ENCODE assay signal across 12 cellular contexts in the genomic region with DNA sequence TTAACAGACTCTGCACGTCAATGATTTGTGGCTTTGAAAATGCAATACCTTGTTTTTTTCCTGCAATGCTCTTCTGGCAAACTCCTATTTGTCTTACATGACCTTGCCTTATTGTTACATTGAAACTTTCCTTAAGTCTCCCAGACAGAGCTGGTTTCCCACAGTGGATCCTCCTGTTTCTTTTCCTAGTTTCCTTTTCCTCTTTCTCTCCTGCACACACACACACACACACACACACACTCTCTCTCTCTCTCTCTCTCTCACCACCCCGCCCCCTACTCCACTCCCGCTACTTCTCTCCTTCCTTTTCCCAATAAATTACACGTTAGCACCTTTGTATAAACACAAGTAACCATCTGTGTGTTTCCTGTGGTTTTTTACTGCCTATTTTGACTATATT. TPM values are rescaled to one million over a fixed set of nuclear protein-coding genes. Genes with fewer than 3 reads are reported as not detected.
A peak's percentile ranks its signal among the peaks of the same experiment; 100 is the strongest.
DNase-seq lines count a peak whose midpoint lies in the region; ATAC-seq, FAIRE-seq and TF ChIP-seq lines count a peak whose summit lies in the region.
"Had no signal": no experiment of that assay in that cellular context is flagged by ENCODE, and none has a peak within 500 bp of the region (broad histone marks: within the 10 kb centered on the region; RNA-seq: fewer than 3 reads in every experiment).

No MANE protein-coding gene starts in this region.

- H3K27me3 Mint-ChIP-seq in nephron progenitor cell (ENCODE audit: low read depth, poor library complexity): no peaks in the 10 kb centered on the region

- peaks cover 18% of the 10 kb centered on the region; the same call in 1 of the 2 replicates for H3F3A ChIP-seq in PC-9 (ENCODE audit: insufficient read depth, low read depth)

- TF ChIP-seq EP300 in A549 (IDR thresholded peaks at IDR 0.05): no peak

- no peak for TF ChIP-seq RAD21 in A549 (conservative IDR thresholded peaks at IDR 0.05 in 1 of 2, IDR thresholded peaks at IDR 0.05 in 1 of 2)

- peaks cover 18% of the 10 kb centered on the region for H4K20me1 ChIP-seq in PC-9 (ENCODE audit: insufficient read depth)

- ATAC-seq in A549: no peak
- ATAC-seq: activated naive CD4-positive, alpha-beta T cell treated with anti-CD3 and anti-CD28 coated beads, Interleukin-2, amount 50 U/mL, for 72 hours had no signal

- POLR2A ChIA-PET in A549 (lab: Yijun Ruan, JAX): interaction anchor here (0.6 kb wide), 1 partner anchor 11 kb away, joined by 6 read pairs; no protein-coding TSS in a partner anchor
- POLR2A ChIA-PET in PC-9 (lab: Charles Lee; ENCODE audit: unreplicated experiment): no interaction called here

- no peaks in the 10 kb centered on the region for H3K9me3 Mint-ChIP-seq in nephron progenitor cell
- H3K9me3 Mint-ChIP-seq: activated naive CD4-positive, alpha-beta T cell treated with anti-CD3 and anti-CD28 coated beads, Interleukin-2, amount 50 U/mL, for 72 hours had no signal

- no peak for DNase-seq in A549 (ENCODE audit: low read depth in 1 of 2, low spot score in 1 of 2)
- DNase-seq in GM06990 (ENCODE audit: extremely low read depth, insufficient read length): no peak
- no peak for DNase-seq in PC-9
- DNase-seq in fibroblast of pulmonary artery (ENCODE audit: low read depth): peak; percentile 30
- no peak for DNase-seq in nephron progenitor cell
- no peak for DNase-seq in NK-92 treated with Interleukin-12 subunit alpha and Interleukin-12 subunit beta, amount 100 ng/mL, for 24 hours (lab: John Stamatoyannopoulos, UW)
- DNase-seq in SK-N-DZ (ENCODE audit: low spot score): no peak
- no peak for DNase-seq in NCI-H146 (lab: John Stamatoyannopoulos, UW)
- DNase-seq: COR-L47, islet precursor cell, occipital lobe had no signal

- no peak for TF ChIP-seq CTCF in A549 (IDR thresholded peaks at IDR 0.05)
- TF ChIP-seq CTCF in GM06990 (IDR thresholded peaks at IDR 0.05; ENCODE audit: insufficient read depth, low read length, poor library complexity, severe bottlenecking): no peak
- TF ChIP-seq CTCF in PC-9 (conservative IDR thresholded peaks at IDR 0.05): no peak
- TF ChIP-seq CTCF in fibroblast of pulmonary artery (IDR thresholded peaks at IDR 0.05; ENCODE audit: low read length, missing control alignments): no peak
- TF ChIP-seq CTCF in nephron progenitor cell (IDR thresholded peaks at IDR 0.05): no peak

- CTCF ChIA-PET in A549 (lab: Yijun Ruan, JAX) (interaction anchor here (0.6 to 2.5 kb wide), 4 partner anchors 8 to 62 kb away, joined by 3 to 8 read pairs (median 5); no protein-coding TSS in a partner anchor), PC-9 (lab: Charles Lee) (interaction anchor here (0.6 kb wide), 1 partner anchor 109 kb away, joined by 4 read pairs; no protein-coding TSS in a partner anchor)

- intact Hi-C loops in PC-9 (cut with micrococcal nuclease; ENCODE audit: unreplicated experiment): no loop called here

- H3K36me3 Mint-ChIP-seq in nephron progenitor cell (ENCODE audit: low read depth): peaks cover 34% of the 10 kb centered on the region

- H3K4me3 ChIP-seq in A549 (peak overlapping the region; percentile 58; the same call in 2 of the 3 replicates), GM06990 (replicated peaks; ENCODE audit: low read depth, low read length) (peak overlapping the region; percentile 95), PC-9 (peak overlapping the region; percentile 73; the same call in 1 of the 2 replicates), fibroblast of pulmonary artery (replicated peaks; ENCODE audit: low read depth, low read length) (no peak overlapping the region)

- peaks cover 52% of the 10 kb centered on the region for H3K79me2 ChIP-seq in PC-9 (ENCODE audit: low read depth)

- H3K4me3 Mint-ChIP-seq in nephron progenitor cell: no peak overlapping the region

- no peak overlapping the region for H3K27ac Mint-ChIP-seq in nephron progenitor cell
- H3K27ac Mint-ChIP-seq: activated naive CD4-positive, alpha-beta T cell treated with anti-CD3 and anti-CD28 coated beads, Interleukin-2, amount 50 U/mL, for 72 hours had no signal

- no peaks in the 10 kb centered on the region for H3K9me2 ChIP-seq in PC-9 (ENCODE audit: insufficient read depth)

- H3K27me3 ChIP-seq in GM06990 (replicated peaks; ENCODE audit: control insufficient read depth, insufficient read depth, low read length): no peaks in the 10 kb centered on the region
- H3K27me3 ChIP-seq in PC-9 (ENCODE audit: insufficient read depth, low read depth): no peaks in the 10 kb centered on the region

- H3K27ac ChIP-seq in A549: no peak overlapping the region
- no peak overlapping the region for H3K27ac ChIP-seq in PC-9

- H3K36me3 ChIP-seq in GM06990 (ENCODE audit: control insufficient read depth, insufficient read depth, low read length) (peaks cover 11% of the 10 kb centered on the region; the same call in 1 of the 2 replicates), PC-9 (ENCODE audit: low read depth) (peaks cover 21% of the 10 kb centered on the region; the same call in 1 of the 2 replicates)

- H3K9me3 ChIP-seq in A549: no peaks in the 10 kb centered on the region
- H3K9me3 ChIP-seq in PC-9 (ENCODE audit: insufficient read depth, low read depth): no peaks in the 10 kb centered on the region

- peak overlapping the region; percentile 97 for H3K4me2 ChIP-seq in A549
- H3K4me2 ChIP-seq in PC-9: peak overlapping the region; percentile 95

- H2AFZ ChIP-seq in PC-9: no peak overlapping the region

- 85% methylated on average over 4 of the region's 4 CpGs for WGBS in A549 (ENCODE audit: missing lambda C conversion rate)

- no peak for FAIRE-seq in A549 (lab: Jason Lieb, UNC)

- no peak for TF ChIP-seq POLR2A in A549 (IDR thresholded peaks at IDR 0.05; ENCODE audit: low read length)

- H3K4me1 Mint-ChIP-seq in nephron progenitor cell: peaks cover 35% of the 10 kb centered on the region

- H3K4me1 ChIP-seq in A549: peaks cover 23% of the 10 kb centered on the region
- peaks cover 24% of the 10 kb centered on the region for H3K4me1 ChIP-seq in PC-9 (replicated peaks; ENCODE audit: insufficient read depth)

- BruUV-seq in PC-9 (replicated peaks; lab: Mats Ljungman, UMichigan): no TSS peak

TF ChIP-seq in A549, 52 proteins besides CTCF, POLR2A, EP300 and RAD21 (continues in another document):
- no peak for TF ChIP-seq BHLHE40 (IDR thresholded peaks at IDR 0.05; ENCODE audit: low read depth, low read length)
- no peak for TF ChIP-seq FOSB (CRISPR knock-in tag; IDR thresholded peaks at IDR 0.05)
- no peak for TF ChIP-seq NR3C1 (IDR thresholded peaks at IDR 0.05)
- no peak for TF ChIP-seq PHF8 (IDR thresholded peaks at IDR 0.05; ENCODE audit: borderline replicate concordance, low read depth)
- TF ChIP-seq, protein P1, sequence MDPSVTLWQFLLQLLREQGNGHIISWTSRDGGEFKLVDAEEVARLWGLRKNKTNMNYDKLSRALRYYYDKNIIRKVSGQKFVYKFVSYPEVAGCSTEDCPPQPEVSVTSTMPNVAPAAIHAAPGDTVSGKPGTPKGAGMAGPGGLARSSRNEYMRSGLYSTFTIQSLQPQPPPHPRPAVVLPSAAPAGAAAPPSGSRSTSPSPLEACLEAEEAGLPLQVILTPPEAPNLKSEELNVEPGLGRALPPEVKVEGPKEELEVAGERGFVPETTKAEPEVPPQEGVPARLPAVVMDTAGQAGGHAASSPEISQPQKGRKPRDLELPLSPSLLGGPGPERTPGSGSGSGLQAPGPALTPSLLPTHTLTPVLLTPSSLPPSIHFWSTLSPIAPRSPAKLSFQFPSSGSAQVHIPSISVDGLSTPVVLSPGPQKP (IDR thresholded peaks at IDR 0.05; ENCODE audit: low read depth, low read length): no peak
- no peak for TF ChIP-seq ZFP36 (IDR thresholded peaks at IDR 0.05; ENCODE audit: borderline replicate concordance, partially characterized antibody)
- TF ChIP-seq NFE2L2 (conservative IDR thresholded peaks at IDR 0.05; ENCODE audit: low read length): no peak
- TF ChIP-seq, protein P2, sequence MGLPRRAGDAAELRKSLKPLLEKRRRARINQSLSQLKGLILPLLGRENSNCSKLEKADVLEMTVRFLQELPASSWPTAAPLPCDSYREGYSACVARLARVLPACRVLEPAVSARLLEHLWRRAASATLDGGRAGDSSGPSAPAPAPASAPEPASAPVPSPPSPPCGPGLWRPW (IDR thresholded peaks at IDR 0.05): no peak
- TF ChIP-seq MAFK (IDR thresholded peaks at IDR 0.05; ENCODE audit: partially characterized antibody): no peak
- TF ChIP-seq ZNF302 (CRISPR knock-in tag; IDR thresholded peaks at IDR 0.05): no peak
- TF ChIP-seq HOXA7 (CRISPR knock-in tag; IDR thresholded peaks at IDR 0.05): no peak

RNA-seq across cellular contexts. Expression of a gene that starts 2.3 kb away (rescaled TPM):
- 27.7 and 35.0 TPM in 2 replicates for polyA plus RNA-seq in A549 (2011; rRNA removed)
- 37.3 and 38.8 TPM in 2 replicates for polyA plus RNA-seq in A549 (2012; cell fraction: cytosol; rRNA removed)
- polyA plus RNA-seq in A549 (2012; cell fraction: nucleus; rRNA removed): 21.9 and 38.2 TPM in 2 replicates
- 44.5 to 48.8 TPM (median 46.5 TPM) in 3 replicates for polyA plus RNA-seq in A549 (2017; fragmentation: RNase III; extraction: RNeasy Plus Mini Kit Qiagen cat#74134 plus additional on column Dnase treatment)
- 5.2 and 6.4 TPM in 2 replicates for polyA minus RNA-seq in A549 (2011; rRNA and poly(A)+ RNA removed)
- 27.4 and 36.0 TPM in 2 replicates for total RNA-seq in PC-9 (2021)
- 160 and 178 TPM in 2 replicates for polyA plus RNA-seq in SK-N-DZ (2014; cell fraction: cytosol; rRNA removed)
- polyA plus RNA-seq in SK-N-DZ (2014; cell fraction: nucleus; rRNA removed): 80.6 and 105 TPM in 2 replicates

RNA-seq across cellular contexts. Expression of a gene that starts 2.7 kb away (rescaled TPM):
- polyA plus RNA-seq in A549 (2011; rRNA removed) (67.2 and 85.5 TPM in 2 replicates), A549 (2017; fragmentation: RNase III; extraction: RNeasy Plus Mini Kit Qiagen cat#74134 plus additional on column Dnase treatment) (82.3 to 92.1 TPM (median 83.0 TPM) in 3 replicates)
- polyA plus RNA-seq in A549 (2012; cell fraction: cytosol; rRNA removed): 18.4 and 20.6 TPM in 2 replicates
- polyA plus RNA-seq in A549 (2012; cell fraction: nucleus; rRNA removed): 10.2 and 15.8 TPM in 2 replicates
- polyA minus RNA-seq in A549 (2011; rRNA and poly(A)+ RNA removed): 31.5 and 34.6 TPM in 2 replicates
- 94.9 and 98.4 TPM in 2 replicates for total RNA-seq in PC-9 (2021)
- polyA plus RNA-seq in SK-N-DZ (2014; cell fraction: cytosol; rRNA removed): 86.1 and 150 TPM in 2 replicates
- 49.8 and 110 TPM in 2 replicates for polyA plus RNA-seq in SK-N-DZ (2014; cell fraction: nucleus; rRNA removed)

RNA-seq across cellular contexts. Expression of a gene that starts 56.4 kb away (rescaled TPM):
- polyA plus RNA-seq in A549 (2011; rRNA removed) (0.15 and 0.16 TPM in 2 replicates), A549 (2017; fragmentation: RNase III; extraction: RNeasy Plus Mini Kit Qiagen cat#74134 plus additional on column Dnase treatment) (0.05 to 0.07 TPM (median 0.05 TPM) in 3 replicates)
- 0.03 and 0.05 TPM in 2 replicates for polyA plus RNA-seq in A549 (2012; cell fraction: cytosol; rRNA removed)
- polyA plus RNA-seq in A549 (2012; cell fraction: nucleus; rRNA removed): 0.06 and 0.08 TPM in 2 replicates
- polyA minus RNA-seq in A549 (2011; rRNA and poly(A)+ RNA removed): 0.04 and 0.39 TPM in 2 replicates
- 0.28 and 0.68 TPM in 2 replicates for total RNA-seq in PC-9 (2021)
- 0.17 and 0.32 TPM in 2 replicates for polyA plus RNA-seq in SK-N-DZ (2014; cell fraction: cytosol; rRNA removed)
- polyA plus RNA-seq in SK-N-DZ (2014; cell fraction: nucleus; rRNA removed): 0.25 and 0.38 TPM in 2 replicates
